In genomic region chr6:142395266-142395665, GRCh38 we compare ENCODE assay signal across 14 cellular contexts.
A peak's percentile ranks its signal among the peaks of the same experiment; 100 is the strongest.
DNase-seq lines count a peak whose midpoint lies in the region; ATAC-seq and TF ChIP-seq lines count a peak whose summit lies in the region.
"Had no signal": no experiment of that assay in that cellular context is flagged by ENCODE, and none has a peak within 500 bp of the region (broad histone marks: within the 10 kb centered on the region; RNA-seq: fewer than 3 reads in every experiment).

No MANE protein-coding gene starts in this region.

- no peak overlapping the region for H3K4me3 ChIP-seq in SJCRH30
- no peak overlapping the region for H3K4me3 ChIP-seq in naive thymus-derived CD4-positive, alpha-beta T cell (ENCODE audit: low read length)
- no peak overlapping the region for H3K4me3 ChIP-seq in esophagus squamous epithelium
- H3K4me3 ChIP-seq: pancreas, thyroid gland had no signal

- CTCF ChIA-PET in naive thymus-derived CD4-positive, alpha-beta T cell (lab: Charles Lee), result interaction anchor here (1.6 kb wide), 1 partner anchor 79 kb away, joined by 5 read pairs; no protein-coding TSS in a partner anchor

- peaks cover 45% of the 10 kb centered on the region for H3K27me3 Mint-ChIP-seq in activated CD4-positive, alpha-beta T cell treated with anti-CD3 and anti-CD28 coated beads, Interleukin-2, amount 10 ng/mL, durations not matched to agents 24 days and 14 days
- peaks cover 0 to 57% (median 0%) of the 10 kb centered on the region in 5 donors for H3K27me3 Mint-ChIP-seq in naive thymus-derived CD4-positive, alpha-beta T cell

- ATAC-seq in HG02852 (IDR thresholded peaks at IDR 0.05; ENCODE audit: unreplicated experiment), result peak; percentile 16
- ATAC-seq in naive thymus-derived CD4-positive, alpha-beta T cell, result no peak
- ATAC-seq: pancreas had no signal

- no peak for DNase-seq in activated CD4-positive, alpha-beta T cell treated with anti-CD3 and anti-CD28 coated beads, Interleukin-2, amount 10 ng/mL, durations not matched to agents 24 days and 14 days
- no peak for DNase-seq in activated CD4-positive, alpha-beta T cell treated with anti-CD3 and anti-CD28 coated beads, Interleukin-2, amount 50 U/mL, for 48 hours
- DNase-seq in SJCRH30 (no peak), NCI-H2227 (lab: John Stamatoyannopoulos, UW; ENCODE audit: unreplicated experiment) (no peak), esophagus squamous epithelium (lab: John Stamatoyannopoulos, UW) (no peak)
- DNase-seq in naive thymus-derived CD4-positive, alpha-beta T cell, result peak in 1 of 9 donors; percentile 25
- DNase-seq in stimulated activated naive CD4-positive, alpha-beta T cell treated with Interleukin-2 at 50 U/mL for 16 hours (lab: John Stamatoyannopoulos, UW), result no peak
- DNase-seq: activated CD4-positive, alpha-beta T cell treated with anti-CD3 and anti-CD28 coated beads for 1 hour; activated gamma-delta T cell treated with Interleukin-2 at 50 U/mL for 16 hours; COR-L47; head of caudate nucleus; pancreas; thyroid gland had no signal

- TF ChIP-seq POLR2A in esophagus squamous epithelium (IDR thresholded peaks at IDR 0.05), result no peak

- H3K4me1 Mint-ChIP-seq in activated CD4-positive, alpha-beta T cell treated with anti-CD3 and anti-CD28 coated beads, Interleukin-2, amount 10 ng/mL, durations not matched to agents 24 days and 14 days, result peaks cover 11% of the 10 kb centered on the region
- H3K4me1 Mint-ChIP-seq in naive thymus-derived CD4-positive, alpha-beta T cell, result peaks cover 10 to 80% (median 58%) of the 10 kb centered on the region in 7 donors

- H3K36me3 Mint-ChIP-seq in activated CD4-positive, alpha-beta T cell treated with anti-CD3 and anti-CD28 coated beads, Interleukin-2, amount 10 ng/mL, durations not matched to agents 24 days and 14 days (ENCODE audit: low read depth), result no peaks in the 10 kb centered on the region
- H3K36me3 Mint-ChIP-seq in naive thymus-derived CD4-positive, alpha-beta T cell, result no peaks in the 10 kb centered on the region

- H3K27me3 ChIP-seq in SJCRH30, result no peaks in the 10 kb centered on the region
- H3K27me3 ChIP-seq in naive thymus-derived CD4-positive, alpha-beta T cell (ENCODE audit: control insufficient read depth in 2 of 2, insufficient read depth in 2 of 2, low read length in 2 of 2), result no peaks in the 10 kb centered on the region
- H3K27me3 ChIP-seq in esophagus squamous epithelium, result no peaks in the 10 kb centered on the region
- H3K27me3 ChIP-seq: pancreas, thyroid gland had no signal

- H3K9me3 ChIP-seq in SJCRH30 (replicated peaks) (no peaks in the 10 kb centered on the region), esophagus squamous epithelium (no peaks in the 10 kb centered on the region)
- H3K9me3 ChIP-seq in naive thymus-derived CD4-positive, alpha-beta T cell (ENCODE audit: control insufficient read depth in 2 of 3, low read length in 3 of 3), result no peaks in the 10 kb centered on the region
- H3K9me3 ChIP-seq: pancreas, thyroid gland had no signal

- H3K4me1 ChIP-seq in SJCRH30 (peaks cover 18% of the 10 kb centered on the region), esophagus squamous epithelium (no peaks in the 10 kb centered on the region)
- peaks cover 9 to 35% of the 10 kb centered on the region in 2 donors for H3K4me1 ChIP-seq in naive thymus-derived CD4-positive, alpha-beta T cell (ENCODE audit: control insufficient read depth in 2 of 2, insufficient read depth in 2 of 2, low read length in 2 of 2)
- H3K4me1 ChIP-seq: thyroid gland had no signal

- H3K27ac ChIP-seq in SJCRH30 (peak overlapping the region; percentile 34), esophagus squamous epithelium (no peak overlapping the region)
- H3K27ac ChIP-seq in naive thymus-derived CD4-positive, alpha-beta T cell (ENCODE audit: low read depth, low read length), result peak overlapping the region; percentile 80
- H3K27ac ChIP-seq: pancreas, thyroid gland had no signal

- POLR2A ChIA-PET in naive thymus-derived CD4-positive, alpha-beta T cell (lab: Charles Lee), result interaction anchor here (0.5 to 1.0 kb wide), 3 partner anchors 75 to 250 kb away, joined by 3 to 5 read pairs (median 4); no protein-coding TSS in a partner anchor

- no peak overlapping the region for H3K27ac Mint-ChIP-seq in activated CD4-positive, alpha-beta T cell treated with anti-CD3 and anti-CD28 coated beads, Interleukin-2, amount 10 ng/mL, durations not matched to agents 24 days and 14 days
- peak overlapping the region in 8 of 9 donors; percentile 90 to 99 (median 98) for H3K27ac Mint-ChIP-seq in naive thymus-derived CD4-positive, alpha-beta T cell

- 71 to 100% methylated on average over 3 of the region's 3 CpGs for WGBS in esophagus squamous epithelium, 2 donors

- TF ChIP-seq CTCF in esophagus squamous epithelium (IDR thresholded peaks at IDR 0.05), result no peak

- H3K4me3 Mint-ChIP-seq in activated CD4-positive, alpha-beta T cell treated with anti-CD3 and anti-CD28 coated beads, Interleukin-2, amount 10 ng/mL, durations not matched to agents 24 days and 14 days, result peak overlapping the region; percentile 25
- peak overlapping the region; percentile 18 to 78 (median 71) for H3K4me3 Mint-ChIP-seq in naive thymus-derived CD4-positive, alpha-beta T cell

- intact Hi-C loops in activated CD4-positive, alpha-beta T cell treated with anti-CD3 and anti-CD28 coated beads, Interleukin-2, amount 10 ng/mL, durations not matched to agents 24 days and 14 days (cut with micrococcal nuclease), result loop anchor here (1.0 to 10.0 kb wide), 5 partner anchors 18 to 1662 kb away; no protein-coding TSS in a partner anchor
- intact Hi-C loops in naive thymus-derived CD4-positive, alpha-beta T cell (cut with micrococcal nuclease), result loop anchor here (1.0 to 5.0 kb wide), 14 partner anchors 47 to 1667 kb away; partner anchors contain the start of genes ADAT2 (in 1 of the 2), AIG1 (in 1 of the 2), HIVEP2 (in 1 of the 2) and NMBR (in 1 of the 2)
- intact Hi-C loops in esophagus squamous epithelium (cut with DNase I), result no loop called here

- H3K36me3 ChIP-seq in SJCRH30 (no peaks in the 10 kb centered on the region), esophagus squamous epithelium (peaks cover 0 to 26% (median 0%) of the 10 kb centered on the region in 3 donors)
- H3K36me3 ChIP-seq in naive thymus-derived CD4-positive, alpha-beta T cell (ENCODE audit: control insufficient read depth in 2 of 3, insufficient read depth in 3 of 3, low read length in 3 of 3), result no peaks in the 10 kb centered on the region
- H3K36me3 ChIP-seq: pancreas, thyroid gland had no signal

- no peaks in the 10 kb centered on the region for H3K9me3 Mint-ChIP-seq in activated CD4-positive, alpha-beta T cell treated with anti-CD3 and anti-CD28 coated beads, Interleukin-2, amount 10 ng/mL, durations not matched to agents 24 days and 14 days
- no peaks in the 10 kb centered on the region for H3K9me3 Mint-ChIP-seq in naive thymus-derived CD4-positive, alpha-beta T cell

Comparison
In these comparisons a context has a peak if more than half of its experiments do, and no peak if none do; other contexts are left out.
1. H3K27ac ChIP-seq: peak in SJCRH30 (single experiment) and naive thymus-derived CD4-positive, alpha-beta T cell (single experiment); none in esophagus squamous epithelium (0 of 4).